In the genomic region with DNA sequence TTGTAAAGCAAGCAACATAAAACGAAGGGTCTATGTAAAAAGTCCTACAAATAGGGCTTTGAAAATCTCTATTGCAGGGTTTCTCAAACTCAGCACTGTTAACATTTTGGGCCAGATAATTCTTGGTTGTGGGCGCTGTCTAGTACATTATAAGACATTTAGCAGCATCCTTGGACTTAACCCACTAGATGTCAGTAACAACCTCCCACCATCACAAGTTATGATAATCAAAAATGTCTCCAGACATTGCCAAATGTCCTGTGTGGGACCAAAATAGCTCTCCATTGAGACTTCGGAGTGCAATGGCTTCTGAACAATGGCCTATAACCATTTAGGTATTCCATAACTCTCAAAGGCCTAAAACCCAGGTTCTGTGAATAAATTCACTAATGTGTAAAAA, we compare ENCODE assay signal across 11 cellular contexts. TPM values are rescaled to one million over a fixed set of nuclear protein-coding genes. Genes with fewer than 3 reads are reported as not detected.
DNase-seq lines count a peak whose midpoint lies in the region; ATAC-seq, FAIRE-seq and TF ChIP-seq lines count a peak whose summit lies in the region.
"Had no signal": no experiment of that assay in that cellular context is flagged by ENCODE, and none has a peak within 500 bp of the region (broad histone marks: within the 10 kb centered on the region; RNA-seq: fewer than 3 reads in every experiment).

No MANE protein-coding gene starts in this region.

- no peaks in the 10 kb centered on the region for H3K27me3 ChIP-seq in gastrocnemius medialis
- H3K27me3 ChIP-seq in sigmoid colon, result no peaks in the 10 kb centered on the region
- H3K27me3 ChIP-seq: vagina had no signal

- intact Hi-C loops in gastrocnemius medialis (cut with DNase I; ENCODE audit: low total_unique reads) (no loop called here), sigmoid colon (cut with DNase I) (loop anchor here (5.0 kb wide), 1 partner anchor 374 kb away; no protein-coding TSS in a partner anchor)

- peak; percentile 83 for FAIRE-seq in GM12891 (lab: Jason Lieb, UNC)

- in situ Hi-C loops in gastrocnemius medialis (cut with MboI; ENCODE audit: low sequenced_read_pairs in 4 of 4), result loop anchor here (5.0 to 10.0 kb wide), 4 partner anchors 123 to 223 kb away; no protein-coding TSS in a partner anchor

- H3K9me3 ChIP-seq in gastrocnemius medialis, result no peaks in the 10 kb centered on the region
- no peaks in the 10 kb centered on the region for H3K9me3 ChIP-seq in sigmoid colon
- H3K9me3 ChIP-seq: vagina had no signal

- no peak overlapping the region for H3K4me3 ChIP-seq in epithelial cell of esophagus (ENCODE audit: low read length)
- H3K4me3 ChIP-seq in gastrocnemius medialis, result no peak overlapping the region
- H3K4me3 ChIP-seq in sigmoid colon, result no peak overlapping the region
- H3K4me3 ChIP-seq: vagina had no signal

- DNase-seq in COLO829 (ENCODE audit: low spot score) (peak; percentile 18), GM12891 (ENCODE audit: insufficient read length, low spot score) (no peak), NCI-H1092 treated with DMSO at 0.1 percent for 48 hours (lab: John Stamatoyannopoulos, UW) (peak; percentile 15), epithelial cell of esophagus (ENCODE audit: low read depth) (peak; percentile 8), SHP77 treated with DMSO at 0.1 percent for 48 hours (lab: John Stamatoyannopoulos, UW) (no peak), NOMO-1 treated with dmso at 0.1 percent for 144 hours (lab: John Stamatoyannopoulos, UW; ENCODE audit: unreplicated experiment) (no peak), gastrocnemius medialis (no peak), sigmoid colon (no peak)
- DNase-seq: endodermal cell had no signal

- peaks cover 9 to 10% of the 10 kb centered on the region in 2 donors for H3K4me1 ChIP-seq in gastrocnemius medialis
- peaks cover 0 to 30% (median 12%) of the 10 kb centered on the region in 4 donors for H3K4me1 ChIP-seq in sigmoid colon
- H3K4me1 ChIP-seq: parathyroid adenoma, vagina had no signal

- no peak for TF ChIP-seq EP300 in sigmoid colon (IDR thresholded peaks at IDR 0.05)

- H3K36me3 ChIP-seq in gastrocnemius medialis (no peaks in the 10 kb centered on the region), sigmoid colon (no peaks in the 10 kb centered on the region)
- H3K36me3 ChIP-seq: vagina had no signal

- peak; percentile 20 for TF ChIP-seq CTCF in epithelial cell of esophagus (IDR thresholded peaks at IDR 0.05; ENCODE audit: insufficient read depth, low read depth, low read length, missing control alignments)
- TF ChIP-seq CTCF in gastrocnemius medialis (IDR thresholded peaks at IDR 0.05 in 4 of 5, conservative IDR thresholded peaks at IDR 0.05 in 1 of 5), result no peak
- no peak for TF ChIP-seq CTCF in sigmoid colon (IDR thresholded peaks at IDR 0.05)

- ATAC-seq in gastrocnemius medialis, result no peak

- H3K27ac ChIP-seq in gastrocnemius medialis, result no peak overlapping the region
- no peak overlapping the region for H3K27ac ChIP-seq in sigmoid colon
- H3K27ac ChIP-seq: parathyroid adenoma, vagina had no signal

- TF ChIP-seq POLR2A in GM12891 (IDR thresholded peaks at IDR 0.05; ENCODE audit: low read depth, low read length), result no peak
- no peak for TF ChIP-seq POLR2A in gastrocnemius medialis (IDR thresholded peaks at IDR 0.05)
- TF ChIP-seq POLR2A in sigmoid colon (IDR thresholded peaks at IDR 0.05), result no peak

- 69 to 70% methylated on average over 3 of the region's 3 CpGs for WGBS in sigmoid colon, 2 donors

TF ChIP-seq in GM12891, 5 proteins besides CTCF, POLR2A, EP300 and RAD21:
- no peak for TF ChIP-seq POLR2AphosphoS5 (IDR thresholded peaks at IDR 0.05; ENCODE audit: low read depth, low read length)

RNA-seq across cellular contexts. Expression of gene DHRS7, which starts 22.9 kb away (rescaled TPM):
- 60.9 TPM for polyA plus RNA-seq in GM12891 (2012; ENCODE audit: low read depth, missing spikeins)
- total RNA-seq in gastrocnemius medialis (1,000 to 10,000 TPM in 3 of 4 donors, 100 to 1,000 TPM in 1; 937 to 2,179 (median 1,242) TPM), sigmoid colon (10 to 100 TPM; 43.7 to 70.9 (median 59.7) TPM)
- 10 to 100 TPM; 18.0 to 49.2 (median 22.7) TPM for polyA plus RNA-seq in sigmoid colon

Comparison
In these comparisons a context has a peak if more than half of its experiments do, and no peak if none do; other contexts are left out.
1. DNase-seq: peak in COLO829 (single experiment), NCI-H1092 treated with DMSO at 0.1 percent for 48 hours (single experiment) and epithelial cell of esophagus (single experiment); none in GM12891 (single experiment), SHP77 treated with DMSO at 0.1 percent for 48 hours (single experiment), NOMO-1 treated with dmso at 0.1 percent for 144 hours (single experiment), gastrocnemius medialis (0 of 2) and sigmoid colon (single experiment).
2. RNA of gene DHRS7, which starts 22.9 kb away (total RNA-seq): 937 to 2,179 TPM in gastrocnemius medialis; 43.7 to 70.9 TPM in sigmoid colon; every median in the first group is over 10 times any median in the second.